35 cellular contexts compared by ENCODE assay signal in the genomic region with DNA sequence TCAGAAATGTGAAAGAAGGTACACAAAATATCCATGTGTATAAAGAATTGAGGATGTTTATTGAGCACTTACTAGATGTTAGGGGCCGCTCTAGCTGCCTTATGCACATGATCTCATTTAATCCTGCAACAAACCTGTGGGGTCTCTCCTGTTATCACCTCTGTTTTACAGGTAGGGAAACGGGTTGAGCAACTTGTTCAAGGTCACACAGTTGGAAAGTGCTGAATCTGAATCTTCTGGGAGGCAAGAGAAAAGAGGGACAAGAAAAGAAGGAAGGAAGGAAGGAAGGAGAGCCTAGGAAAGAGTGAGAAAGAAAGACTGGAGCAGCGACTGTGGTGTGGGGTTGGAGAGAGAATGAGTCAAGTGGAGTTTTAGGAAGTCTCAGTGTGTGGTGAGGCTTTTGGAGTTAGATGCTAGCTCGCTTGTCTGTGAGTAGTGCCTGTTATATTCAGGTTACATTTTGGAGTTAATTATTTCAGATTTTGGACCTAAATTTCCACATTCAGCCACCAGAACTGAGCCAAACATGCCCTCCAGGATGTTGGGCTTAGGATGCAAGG. TPM values are rescaled to one million over a fixed set of nuclear protein-coding genes. Genes with fewer than 3 reads are reported as not detected.
"Had no signal": no experiment of that assay in that cellular context is flagged by ENCODE, and none has a peak within 500 bp of the region (broad histone marks: within the 10 kb centered on the region; RNA-seq: fewer than 3 reads in every experiment).

No MANE protein-coding gene starts in this region.

- H3K36me3 ChIP-seq: left ventricle myocardium inferior, right atrium auricular region, right lobe of liver, tibial nerve, uterus had no signal

- H3K79me2 ChIP-seq: hepatocyte had no signal

- H3K27ac Mint-ChIP-seq: mesothelial cell of epicardium; nephron; progenitor cell of endocrine pancreas; stimulated activated memory B cell treated with anti-CD40 and anti-IgM and Interleukin-4, amounts not matched to agents 10 μg/mL and 1 μg/mL and 100 μg/mL, for 72 hours; stimulated activated naive CD8-positive, alpha-beta T cell treated with anti-CD3 and anti-CD28 coated beads, Interleukin-15, amount 100 ng/mL, for 72 hours; type B pancreatic cell had no signal

- H3K4me1 ChIP-seq: left ventricle myocardium inferior, right atrium auricular region, tibial nerve, uterus had no signal

- H3K9me3 Mint-ChIP-seq: mesothelial cell of epicardium; naive thymus-derived CD4-positive, alpha-beta T cell; nephron; neural crest cell; stimulated activated memory B cell treated with anti-CD40 and anti-IgM and Interleukin-4, amounts not matched to agents 10 μg/mL and 1 μg/mL and 100 μg/mL, for 72 hours; stimulated activated naive CD8-positive, alpha-beta T cell treated with anti-CD3 and anti-CD28 coated beads, Interleukin-15, amount 100 ng/mL, for 72 hours; type B pancreatic cell had no signal

- H3K36me3 Mint-ChIP-seq: mesothelial cell of epicardium; naive thymus-derived CD4-positive, alpha-beta T cell; stimulated activated memory B cell treated with anti-CD40 and anti-IgM and Interleukin-4, amounts not matched to agents 10 μg/mL and 1 μg/mL and 100 μg/mL, for 72 hours; type B pancreatic cell had no signal

- H3K27me3 ChIP-seq: right lobe of liver had no signal

- DNase-seq: islet precursor cell; left ventricle myocardium inferior; mesendoderm; mucosa of descending colon; naive thymus-derived CD4-positive, alpha-beta T cell; nucleus accumbens; right lobe of liver; stimulated activated CD4-positive, alpha-beta T cell treated with anti-CD3 and anti-CD28 coated beads, Interleukin-1b, Interleukin-23, amount 100 ng/mL, for 48 hours; stimulated activated CD4-positive, alpha-beta T cell treated with anti-CD3 and anti-CD28 coated beads, Interleukin-2, amount 100 ng/mL, for 48 hours; stimulated activated CD4-positive, alpha-beta T cell treated with anti-CD3 and anti-CD28 coated beads, Interleukin-4, amount 100 ng/mL, for 4 hours; stimulated activated CD8-positive, alpha-beta memory T cell treated with anti-CD3 and anti-CD28 coated beads, Interleukin-4, amount 100 ng/mL, for 48 hours; stimulated activated naive CD4-positive, alpha-beta T cell treated with Interleukin-2 at 50 U/mL for 16 hours; stimulated activated naive CD8-positive, alpha-beta T cell treated with anti-CD3 and anti-CD28 coated beads, Interleukin-15, amount 100 ng/mL, for 72 hours; substantia nigra; uterus had no signal

- ATAC-seq: naive thymus-derived CD4-positive, alpha-beta T cell; stimulated activated memory B cell treated with anti-CD40 and anti-IgM and Interleukin-4, amounts not matched to agents 10 μg/mL and 1 μg/mL and 100 μg/mL, for 72 hours; stimulated activated naive CD8-positive, alpha-beta T cell treated with anti-CD3 and anti-CD28 coated beads, Interleukin-15, amount 100 ng/mL, for 72 hours had no signal

- H3K27ac ChIP-seq: hepatocyte, left ventricle myocardium inferior, right atrium auricular region, right lobe of liver, tibial nerve, uterus had no signal

- H3K4me1 Mint-ChIP-seq: mesothelial cell of epicardium; nephron; neural crest cell; stimulated activated memory B cell treated with anti-CD40 and anti-IgM and Interleukin-4, amounts not matched to agents 10 μg/mL and 1 μg/mL and 100 μg/mL, for 72 hours had no signal

- H3K4me2 ChIP-seq: hepatocyte, smooth muscle cell had no signal

- H3K4me3 Mint-ChIP-seq: mesothelial cell of epicardium; naive thymus-derived CD4-positive, alpha-beta T cell; nephron; neural crest cell; stimulated activated memory B cell treated with anti-CD40 and anti-IgM and Interleukin-4, amounts not matched to agents 10 μg/mL and 1 μg/mL and 100 μg/mL, for 72 hours; stimulated activated naive CD8-positive, alpha-beta T cell treated with anti-CD3 and anti-CD28 coated beads, Interleukin-15, amount 100 ng/mL, for 72 hours; type B pancreatic cell had no signal

- H2AFZ ChIP-seq: hepatocyte had no signal

- H3K9me3 ChIP-seq: left ventricle myocardium inferior, mucosa of descending colon, right atrium auricular region, right lobe of liver, tibial nerve, uterus had no signal

- H3K4me3 ChIP-seq: hepatocyte, left ventricle myocardium inferior, lung, mucosa of descending colon, right atrium auricular region, right lobe of liver, smooth muscle cell, tibial nerve, uterus had no signal

RNA-seq across cellular contexts. Expression of a gene that starts 7.7 kb away (rescaled TPM):
- total RNA-seq: hepatocyte; kidney epithelial cell; left ventricle myocardium inferior; lower leg skin; lung; mucosa of descending colon; myocyte; naive thymus-derived CD4-positive, alpha-beta T cell; neural crest cell; osteoblast; progenitor cell of endocrine pancreas; pulmonary artery endothelial cell; renal cortical epithelial cell; right atrium auricular region; right lobe of liver; skeletal muscle tissue; smooth muscle cell; temporal lobe; tibial nerve; ureter; uterus had no signal
- polyA plus RNA-seq: hepatocyte; lung; naive thymus-derived CD4-positive, alpha-beta T cell; smooth muscle cell had no signal

RNA-seq across cellular contexts. Expression of a gene that starts 8.6 kb away (rescaled TPM):
- total RNA-seq: hepatocyte; kidney epithelial cell; left ventricle myocardium inferior; mesothelial cell of epicardium; mucosa of descending colon; myocyte; naive thymus-derived CD4-positive, alpha-beta T cell; neural crest cell; osteoblast; pulmonary artery endothelial cell; renal cortical epithelial cell; right atrium auricular region; right lobe of liver; skeletal muscle tissue; smooth muscle cell; temporal lobe; ureter; uterus had no signal
- polyA plus RNA-seq: naive thymus-derived CD4-positive, alpha-beta T cell; smooth muscle cell had no signal

RNA-seq across cellular contexts. Expression of a gene that starts 12.1 kb away (rescaled TPM):
- total RNA-seq: hepatocyte; kidney epithelial cell; left ventricle myocardium inferior; lower leg skin; lung; mesothelial cell of epicardium; mucosa of descending colon; myocyte; naive thymus-derived CD4-positive, alpha-beta T cell; neural crest cell; osteoblast; progenitor cell of endocrine pancreas; pulmonary artery endothelial cell; renal cortical epithelial cell; right atrium auricular region; right lobe of liver; skeletal muscle tissue; smooth muscle cell; temporal lobe; tibial nerve; ureter; uterus had no signal
- polyA plus RNA-seq: hepatocyte; lung; naive thymus-derived CD4-positive, alpha-beta T cell had no signal

RNA-seq across cellular contexts. Expression of a gene that starts 16.6 kb away (rescaled TPM):
- total RNA-seq: hepatocyte; kidney epithelial cell; left ventricle myocardium inferior; lower leg skin; lung; mesothelial cell of epicardium; myocyte; naive thymus-derived CD4-positive, alpha-beta T cell; neural crest cell; osteoblast; progenitor cell of endocrine pancreas; pulmonary artery endothelial cell; right atrium auricular region; right lobe of liver; skeletal muscle tissue; smooth muscle cell; tibial nerve; ureter; uterus had no signal
- polyA plus RNA-seq: lung; naive thymus-derived CD4-positive, alpha-beta T cell; smooth muscle cell had no signal

RNA-seq across cellular contexts. Expression of a gene that starts 51.7 kb away (rescaled TPM):
- total RNA-seq: left ventricle myocardium inferior had no signal
- polyA plus RNA-seq: smooth muscle cell had no signal
